22 cellular contexts compared by ENCODE assay signal in the genomic region with DNA sequence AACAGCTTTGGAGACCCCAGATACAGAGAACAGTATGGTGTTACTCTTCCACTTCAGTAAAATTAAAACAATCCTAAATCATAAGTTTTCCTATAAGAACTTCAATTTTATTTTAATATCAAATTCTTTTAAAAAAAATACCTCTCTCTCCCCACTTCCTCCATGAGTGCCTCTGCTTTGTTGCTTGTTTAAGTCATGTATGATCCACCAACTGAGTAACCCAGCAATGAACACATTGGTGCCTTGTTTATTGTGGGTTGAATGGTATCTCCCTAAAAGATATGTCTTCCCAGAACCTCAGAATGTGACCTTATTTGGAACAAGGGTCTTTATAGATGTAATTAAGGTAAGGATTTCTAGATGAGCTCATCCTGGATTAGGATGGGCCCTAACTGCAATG.
"Had no signal": no experiment of that assay in that cellular context is flagged by ENCODE, and none has a peak within 500 bp of the region (broad histone marks: within the 10 kb centered on the region; RNA-seq: fewer than 3 reads in every experiment).

No MANE protein-coding gene starts in this region.

- DNase-seq: effector CD4-positive, alpha-beta T cell; endodermal cell; erythroblast; foreskin melanocyte; head of caudate nucleus; kidney; left cardiac atrium; left ventricle myocardium superior; mesenchymal stem cell; midbrain; naive B cell; occipital lobe; pancreas; right cardiac atrium; small intestine; stimulated activated CD4-positive, alpha-beta T cell treated with anti-CD3 and anti-CD28 coated beads, Interleukin-2, amount 100 ng/mL, for 48 hours; stimulated activated naive CD4-positive, alpha-beta T cell treated with Interleukin-2 at 50 U/mL for 16 hours; trophoblast cell had no signal

- H3K27me3 ChIP-seq: hepatocyte, pancreas had no signal

- H3K4me1 Mint-ChIP-seq: naive B cell had no signal

- H3K36me3 ChIP-seq: pancreas had no signal

- H3K4me3 Mint-ChIP-seq: endodermal cell, naive B cell, nephron had no signal

- H3K9me3 ChIP-seq: pancreas had no signal

- ATAC-seq: left cardiac atrium, left ventricle myocardium superior, pancreas, right cardiac atrium had no signal

- H3K27ac ChIP-seq: hepatocyte, pancreas had no signal

- H3K9me3 Mint-ChIP-seq: endodermal cell, naive B cell, nephron had no signal

- H3K4me3 ChIP-seq: hepatocyte, lung, pancreas had no signal

- H3K27me3 Mint-ChIP-seq: progenitor cell of endocrine pancreas had no signal

- H3K36me3 Mint-ChIP-seq: naive B cell had no signal

- H3K27ac Mint-ChIP-seq: endodermal cell, naive B cell, nephron, progenitor cell of endocrine pancreas had no signal
